32 cellular contexts compared by ENCODE assay signal in the genomic region with DNA sequence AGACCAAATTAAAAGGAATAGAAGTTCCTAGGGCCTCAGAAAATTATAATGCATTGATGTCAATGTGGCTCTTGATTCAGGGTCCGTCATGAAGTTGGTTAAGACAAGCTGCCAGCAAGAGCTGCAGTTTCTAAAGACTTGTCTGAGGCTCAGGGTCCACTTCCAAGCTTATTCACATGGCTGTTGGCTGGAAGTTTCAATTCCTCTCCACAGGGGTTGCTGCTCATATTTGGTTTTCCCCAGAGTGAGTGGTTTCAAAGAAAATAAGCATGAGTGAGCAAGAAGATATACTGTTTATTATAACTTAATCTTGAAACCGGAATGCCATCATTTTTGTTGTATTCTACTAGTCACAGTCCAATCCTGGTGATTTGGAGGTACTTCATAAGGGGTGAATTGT.
DNase-seq lines count a peak whose midpoint lies in the region; FAIRE-seq and TF ChIP-seq lines count a peak whose summit lies in the region.
"Had no signal": no experiment of that assay in that cellular context is flagged by ENCODE, and none has a peak within 500 bp of the region (broad histone marks: within the 10 kb centered on the region; RNA-seq: fewer than 3 reads in every experiment).

No MANE protein-coding gene starts in this region.

- no peak overlapping the region for H3K27ac ChIP-seq in adrenal gland
- H3K27ac ChIP-seq: dorsolateral prefrontal cortex, gastroesophageal sphincter, hepatocyte, ovary, RWPE1 had no signal

- 47 to 81% (median 71%) methylated on average over 2 of the region's 2 CpGs for WGBS in adrenal gland, 4 donors

- H3K4me3 Mint-ChIP-seq in CD14-positive monocyte, result no peak overlapping the region
- H3K4me3 Mint-ChIP-seq: activated CD4-positive, alpha-beta memory T cell treated with anti-CD3 and anti-CD28 coated beads for 36 hours; brain; naive thymus-derived CD8-positive, alpha-beta T cell; stimulated activated memory B cell treated with anti-CD40 and anti-IgM and Interleukin-4, amounts not matched to agents 10 μg/mL and 1 μg/mL and 100 μg/mL, for 72 hours; type B pancreatic cell had no signal

- H3K36me3 ChIP-seq in adrenal gland (replicated peaks in 1 of 2), result no peaks in the 10 kb centered on the region
- H3K36me3 ChIP-seq: gastroesophageal sphincter, ovary had no signal

- peaks cover 0 to 4% (median 0%) of the 10 kb centered on the region in 7 donors for H3K9me3 Mint-ChIP-seq in CD14-positive monocyte
- H3K9me3 Mint-ChIP-seq: brain; stimulated activated memory B cell treated with anti-CD40 and anti-IgM and Interleukin-4, amounts not matched to agents 10 μg/mL and 1 μg/mL and 100 μg/mL, for 72 hours; type B pancreatic cell had no signal

- DNase-seq in SIG-M5 treated with dmso at 0.1 percent for 504 hours (lab: John Stamatoyannopoulos, UW; ENCODE audit: unreplicated experiment), result peak; percentile 17
- no peak for DNase-seq in SIG-M5 (lab: John Stamatoyannopoulos, UW)
- DNase-seq in astrocyte of the cerebellum (ENCODE audit: low read depth), result peak; percentile 56
- DNase-seq in medulla oblongata (ENCODE audit: extremely low spot score), result peak; percentile 33
- no peak for DNase-seq in stimulated activated CD4-positive, alpha-beta T cell treated with anti-CD3 and anti-CD28 coated beads, Interleukin-1b, Interleukin-23, amount 100 ng/mL, for 48 hours
- no peak for DNase-seq in CD14-positive monocyte (ENCODE audit: low spot score)
- DNase-seq in adrenal gland, result no peak
- no peak for DNase-seq in RCC 7860 (ENCODE audit: low spot score)
- DNase-seq: activated CD4-positive, alpha-beta memory T cell treated with anti-CD3 and anti-CD28 coated beads for 36 hours; activated CD8-positive, alpha-beta memory T cell treated with anti-CD3 and anti-CD28 coated beads, Interleukin-2, amount 50 U/mL, for 4 hours; activated naive CD4-positive, alpha-beta T cell treated with Interleukin-2 at 50 U/mL for 16 hours; cerebellar nuclear complex; DMS 273 treated with DMSO at 0.1 percent for 48 hours; dorsolateral prefrontal cortex; EL; left cardiac atrium; naive thymus-derived CD8-positive, alpha-beta T cell; NCI-H1436 treated with DMSO at 0.1 percent for 48 hours; NCI-H226; NCI-H69; ovary had no signal

- H3K27me3 Mint-ChIP-seq in CD14-positive monocyte (ENCODE audit: low read depth in 3 of 3), result no peaks in the 10 kb centered on the region
- H3K27me3 Mint-ChIP-seq: activated CD4-positive, alpha-beta memory T cell treated with anti-CD3 and anti-CD28 coated beads for 36 hours; brain; naive thymus-derived CD8-positive, alpha-beta T cell; stimulated activated memory B cell treated with anti-CD40 and anti-IgM and Interleukin-4, amounts not matched to agents 10 μg/mL and 1 μg/mL and 100 μg/mL, for 72 hours; type B pancreatic cell had no signal

- H3K27ac Mint-ChIP-seq in CD14-positive monocyte, result peak overlapping the region in 2 of 7 donors; percentile 52 to 57
- H3K27ac Mint-ChIP-seq: activated CD4-positive, alpha-beta memory T cell treated with anti-CD3 and anti-CD28 coated beads for 36 hours; naive thymus-derived CD8-positive, alpha-beta T cell; stimulated activated memory B cell treated with anti-CD40 and anti-IgM and Interleukin-4, amounts not matched to agents 10 μg/mL and 1 μg/mL and 100 μg/mL, for 72 hours; type B pancreatic cell had no signal

- no peaks in the 10 kb centered on the region for H3K27me3 ChIP-seq in adrenal gland
- H3K27me3 ChIP-seq: dorsolateral prefrontal cortex, gastroesophageal sphincter, hepatocyte had no signal

- no peak for FAIRE-seq in RCC 7860 (lab: Jason Lieb, UNC)
- FAIRE-seq: H54, HTR-8/SVneo, K562, TTC549 had no signal

- H3K4me1 ChIP-seq in adrenal gland (replicated peaks in 1 of 2), result no peaks in the 10 kb centered on the region
- H3K4me1 ChIP-seq: gastroesophageal sphincter had no signal

- no peak for TF ChIP-seq POLR2A in adrenal gland (IDR thresholded peaks at IDR 0.05)

- no peaks in the 10 kb centered on the region for H3K9me3 ChIP-seq in adrenal gland (replicated peaks in 1 of 3)
- H3K9me3 ChIP-seq: gastroesophageal sphincter, ovary had no signal

- peaks cover 19% of the 10 kb centered on the region for H3K4me1 Mint-ChIP-seq in CD14-positive monocyte
- H3K4me1 Mint-ChIP-seq: naive thymus-derived CD8-positive, alpha-beta T cell; stimulated activated memory B cell treated with anti-CD40 and anti-IgM and Interleukin-4, amounts not matched to agents 10 μg/mL and 1 μg/mL and 100 μg/mL, for 72 hours had no signal

- intact Hi-C loops in CD14-positive monocyte (cut with micrococcal nuclease) (no loop called here), adrenal gland (cut with DNase I) (no loop called here)

- TF ChIP-seq CTCF in astrocyte of the cerebellum (IDR thresholded peaks at IDR 0.05; ENCODE audit: low read depth, low read length, missing control alignments) (no peak), CD14-positive monocyte (IDR thresholded peaks at IDR 0.05) (no peak), adrenal gland (IDR thresholded peaks at IDR 0.05) (no peak)

- in situ Hi-C loops in astrocyte of the cerebellum (cut with HindIII; ENCODE audit: low sequenced_read_pairs), result no loop called here

- H3K36me3 Mint-ChIP-seq in CD14-positive monocyte, result no peaks in the 10 kb centered on the region
- H3K36me3 Mint-ChIP-seq: activated CD4-positive, alpha-beta memory T cell treated with anti-CD3 and anti-CD28 coated beads for 36 hours; brain; naive thymus-derived CD8-positive, alpha-beta T cell; stimulated activated memory B cell treated with anti-CD40 and anti-IgM and Interleukin-4, amounts not matched to agents 10 μg/mL and 1 μg/mL and 100 μg/mL, for 72 hours; type B pancreatic cell had no signal

- H3K4me3 ChIP-seq in astrocyte of the cerebellum (ENCODE audit: low read depth, low read length) (no peak overlapping the region), adrenal gland (no peak overlapping the region)
- H3K4me3 ChIP-seq: dorsolateral prefrontal cortex, gastroesophageal sphincter, hepatocyte, K562, lung, ovary had no signal

Comparison
In these comparisons a context has a peak if more than half of its experiments do, and no peak if none do; other contexts are left out.
1. DNase-seq: peak in SIG-M5 treated with dmso at 0.1 percent for 504 hours (single experiment), astrocyte of the cerebellum (single experiment) and medulla oblongata (single experiment); none in SIG-M5 (single experiment), stimulated activated CD4-positive, alpha-beta T cell treated with anti-CD3 and anti-CD28 coated beads, Interleukin-1b, Interleukin-23, amount 100 ng/mL, for 48 hours (single experiment), CD14-positive monocyte (single experiment), adrenal gland (0 of 7) and RCC 7860 (single experiment).